ENCODE assay signal across 8 cellular contexts in the genomic region with DNA sequence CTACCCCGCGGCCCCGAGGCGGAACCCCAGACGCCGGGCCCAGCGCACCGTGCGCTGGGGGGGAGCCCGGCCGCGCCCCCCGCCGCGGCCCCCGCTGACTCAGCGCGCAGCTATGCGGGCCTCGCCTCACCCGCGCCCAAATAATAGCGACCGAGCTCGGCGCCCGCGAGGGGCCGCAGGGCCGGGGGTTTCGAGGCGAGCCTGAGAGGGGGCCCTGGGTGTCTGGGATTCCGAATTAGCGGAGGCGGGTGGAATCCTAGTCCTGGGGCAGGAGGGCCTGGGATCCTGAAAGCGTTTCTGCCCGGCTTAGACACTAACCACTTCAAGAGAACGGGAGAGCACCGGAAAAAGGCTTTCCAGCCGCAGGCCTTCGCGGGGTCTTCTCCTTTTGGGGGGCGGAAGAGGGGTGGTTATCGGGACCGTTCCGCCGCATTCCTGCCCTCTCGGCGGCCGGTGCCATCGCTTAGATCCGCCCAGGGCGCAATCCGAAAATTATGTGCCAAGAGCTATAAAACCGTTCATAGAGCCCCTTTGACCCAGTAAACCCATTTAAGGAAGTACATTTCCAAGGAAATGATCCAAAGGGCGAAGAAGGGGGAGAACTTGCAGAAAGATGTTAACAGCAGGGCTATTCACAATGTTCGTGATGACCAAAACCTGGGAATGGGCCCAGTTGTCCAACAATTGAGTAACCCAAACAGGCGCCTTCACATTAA. TPM values are rescaled to one million over a fixed set of nuclear protein-coding genes. Genes with fewer than 3 reads are reported as not detected.
DNase-seq lines count a peak whose midpoint lies in the region; ATAC-seq and TF ChIP-seq lines count a peak whose summit lies in the region.

No MANE protein-coding gene starts in this region.

- H3K36me3 ChIP-seq in ACC112 (ENCODE audit: insufficient read depth, low read length): no peaks in the 10 kb centered on the region
- no peaks in the 10 kb centered on the region for H3K36me3 ChIP-seq in colonic mucosa
- H3K36me3 ChIP-seq in left lung: no peaks in the 10 kb centered on the region

- H2AFZ ChIP-seq in ACC112 (ENCODE audit: low read length, unreplicated experiment): peak overlapping the region; percentile 94

- peaks cover 0 to 2% of the 10 kb centered on the region in 2 donors for H3K36me3 Mint-ChIP-seq in stimulated activated naive B cell treated with anti-CD40 and anti-IgM and Interleukin-4, amounts not matched to agents 10 μg/mL and 1 μg/mL and 100 μg/mL, for 72 hours

- H3K4me3 ChIP-seq in ACC112 (ENCODE audit: low read depth, low read length): peak overlapping the region; percentile 95
- peak overlapping the region; percentile 90 for H3K4me3 ChIP-seq in GM08714 (ENCODE audit: low read length)
- peak overlapping the region; percentile 51 for H3K4me3 ChIP-seq in colonic mucosa
- H3K4me3 ChIP-seq in left lung: peak overlapping the region; percentile 88 to 93

- H3K4me3 Mint-ChIP-seq in stimulated activated naive B cell treated with anti-CD40 and anti-IgM and Interleukin-4, amounts not matched to agents 10 μg/mL and 1 μg/mL and 100 μg/mL, for 72 hours: peak overlapping the region; percentile 87 to 100

- H3K9me3 Mint-ChIP-seq in stimulated activated naive B cell treated with anti-CD40 and anti-IgM and Interleukin-4, amounts not matched to agents 10 μg/mL and 1 μg/mL and 100 μg/mL, for 72 hours: no peaks in the 10 kb centered on the region

- H3K27ac ChIP-seq in ACC112 (ENCODE audit: low read depth, low read length) (peak overlapping the region; percentile 93), colonic mucosa (peak overlapping the region; percentile 98), left lung (peak overlapping the region; percentile 97 to 98)

- H3K9me3 ChIP-seq in colonic mucosa: no peaks in the 10 kb centered on the region
- H3K9me3 ChIP-seq in left lung: no peaks in the 10 kb centered on the region

- no peak for TF ChIP-seq CTCF in colonic mucosa (IDR thresholded peaks at IDR 0.05)
- peak in 1 of 2 donors; percentile 10 for TF ChIP-seq CTCF in left lung (IDR thresholded peaks at IDR 0.05)

- DNase-seq in colonic mucosa (peak; percentile 78), left lung (peak; percentile 49 to 81), NAMALWA (ENCODE audit: low spot score) (no peak)
- peak; percentile 9 for DNase-seq in stimulated activated naive B cell treated with anti-CD40 and anti-IgM and Interleukin-4, amounts not matched to agents 10 μg/mL and 1 μg/mL and 100 μg/mL, for 72 hours

- ATAC-seq in HG03280 (IDR thresholded peaks at IDR 0.05; ENCODE audit: unreplicated experiment): peak; percentile 30
- ATAC-seq in SK-N-SH treated with all-trans-retinoic acid at 6 μM for 48 hours: peak; percentile 46
- ATAC-seq in left lung: peak; percentile 72
- ATAC-seq in stimulated activated naive B cell treated with anti-CD40 and anti-IgM and Interleukin-4, amounts not matched to agents 10 μg/mL and 1 μg/mL and 100 μg/mL, for 72 hours (replicated peaks): peak; percentile 31 to 47

- peak overlapping the region; percentile 88 for H3K27ac Mint-ChIP-seq in stimulated activated naive B cell treated with anti-CD40 and anti-IgM and Interleukin-4, amounts not matched to agents 10 μg/mL and 1 μg/mL and 100 μg/mL, for 72 hours

- H3K4me1 ChIP-seq in ACC112 (ENCODE audit: control insufficient read depth, insufficient read depth, low read length, unreplicated experiment): peaks cover 22% of the 10 kb centered on the region
- peaks cover 18% of the 10 kb centered on the region for H3K4me1 ChIP-seq in colonic mucosa
- H3K4me1 ChIP-seq in left lung: peaks cover 6 to 50% of the 10 kb centered on the region in 2 donors

- H3K27me3 Mint-ChIP-seq in stimulated activated naive B cell treated with anti-CD40 and anti-IgM and Interleukin-4, amounts not matched to agents 10 μg/mL and 1 μg/mL and 100 μg/mL, for 72 hours: no peaks in the 10 kb centered on the region

- H3K79me2 ChIP-seq in ACC112 (ENCODE audit: control insufficient read depth, insufficient read depth, low read length, unreplicated experiment): peaks cover 41% of the 10 kb centered on the region

- peaks cover 14 to 19% of the 10 kb centered on the region in 2 donors for H3K4me1 Mint-ChIP-seq in stimulated activated naive B cell treated with anti-CD40 and anti-IgM and Interleukin-4, amounts not matched to agents 10 μg/mL and 1 μg/mL and 100 μg/mL, for 72 hours

- peak overlapping the region; percentile 77 to 92 for H3K9ac ChIP-seq in colonic mucosa (ENCODE audit: low read depth in 2 of 2, low read length in 2 of 2)

- intact Hi-C loops in colonic mucosa (cut with DNase I): loop anchor here (10.0 kb wide), 1 partner anchor 60 kb away; no protein-coding TSS in a partner anchor
- intact Hi-C loops in left lung (cut with DNase I): no loop called here

- no peaks in the 10 kb centered on the region for H3K27me3 ChIP-seq in ACC112 (ENCODE audit: insufficient read depth, low read length)
- H3K27me3 ChIP-seq in colonic mucosa: no peaks in the 10 kb centered on the region
- H3K27me3 ChIP-seq in left lung: no peaks in the 10 kb centered on the region

TF ChIP-seq in SK-N-SH treated with all-trans-retinoic acid at 6 μM for 48 hours, 23 proteins besides CTCF, POLR2A, EP300 and RAD21:
- TF ChIP-seq, protein P1, sequence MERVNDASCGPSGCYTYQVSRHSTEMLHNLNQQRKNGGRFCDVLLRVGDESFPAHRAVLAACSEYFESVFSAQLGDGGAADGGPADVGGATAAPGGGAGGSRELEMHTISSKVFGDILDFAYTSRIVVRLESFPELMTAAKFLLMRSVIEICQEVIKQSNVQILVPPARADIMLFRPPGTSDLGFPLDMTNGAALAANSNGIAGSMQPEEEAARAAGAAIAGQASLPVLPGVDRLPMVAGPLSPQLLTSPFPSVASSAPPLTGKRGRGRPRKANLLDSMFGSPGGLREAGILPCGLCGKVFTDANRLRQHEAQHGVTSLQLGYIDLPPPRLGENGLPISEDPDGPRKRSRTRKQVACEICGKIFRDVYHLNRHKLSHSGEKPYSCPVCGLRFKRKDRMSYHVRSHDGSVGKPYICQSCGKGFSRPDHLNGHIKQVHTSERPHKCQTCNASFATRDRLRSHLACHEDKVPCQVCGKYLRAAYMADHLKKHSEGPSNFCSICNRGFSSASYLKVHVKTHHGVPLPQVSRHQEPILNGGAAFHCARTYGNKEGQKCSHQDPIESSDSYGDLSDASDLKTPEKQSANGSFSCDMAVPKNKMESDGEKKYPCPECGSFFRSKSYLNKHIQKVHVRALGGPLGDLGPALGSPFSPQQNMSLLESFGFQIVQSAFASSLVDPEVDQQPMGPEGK (CRISPR knock-in tag; IDR thresholded peaks at IDR 0.05; ENCODE audit: borderline replicate concordance): peak; percentile 81; the same call in 1 of the 2 replicates
- TF ChIP-seq ZC3H10 (CRISPR knock-in tag; IDR thresholded peaks at IDR 0.05): no peak
- no peak for TF ChIP-seq SNAI2 (CRISPR knock-in tag; IDR thresholded peaks at IDR 0.05)
- peak; percentile 68; the same call in 1 of the 2 replicates for TF ChIP-seq GLIS3 (CRISPR knock-in tag; IDR thresholded peaks at IDR 0.05)
- no peak for TF ChIP-seq CREB5 (CRISPR knock-in tag; IDR thresholded peaks at IDR 0.05; ENCODE audit: low read depth)
- peak; percentile 56; the same call in 1 of the 2 replicates for TF ChIP-seq CSRNP3 (CRISPR knock-in tag; IDR thresholded peaks at IDR 0.05)
- TF ChIP-seq ZFP30 (CRISPR knock-in tag; IDR thresholded peaks at IDR 0.05): no peak
- 0 out of 2 replicates have a peak, but pooled peaks have one; percentile 65 for TF ChIP-seq ZFP3 (CRISPR knock-in tag; IDR thresholded peaks at IDR 0.05)
- no peak for TF ChIP-seq ARNTL (CRISPR knock-in tag; IDR thresholded peaks at IDR 0.05; ENCODE audit: borderline replicate concordance, low read depth)
- no peak; the same call in 1 of the 2 replicates for TF ChIP-seq ZNF8 (CRISPR knock-in tag; IDR thresholded peaks at IDR 0.05)

RNA-seq across cellular contexts. Expression of gene ROCK2, which starts 0.7 kb away (rescaled TPM):
- 10 to 100 TPM; 62.7 to 80.9 TPM for total RNA-seq in colonic mucosa
- total RNA-seq in left lung: 10 to 100 TPM; 49.4 to 59.0 TPM
